In the genomic region with DNA sequence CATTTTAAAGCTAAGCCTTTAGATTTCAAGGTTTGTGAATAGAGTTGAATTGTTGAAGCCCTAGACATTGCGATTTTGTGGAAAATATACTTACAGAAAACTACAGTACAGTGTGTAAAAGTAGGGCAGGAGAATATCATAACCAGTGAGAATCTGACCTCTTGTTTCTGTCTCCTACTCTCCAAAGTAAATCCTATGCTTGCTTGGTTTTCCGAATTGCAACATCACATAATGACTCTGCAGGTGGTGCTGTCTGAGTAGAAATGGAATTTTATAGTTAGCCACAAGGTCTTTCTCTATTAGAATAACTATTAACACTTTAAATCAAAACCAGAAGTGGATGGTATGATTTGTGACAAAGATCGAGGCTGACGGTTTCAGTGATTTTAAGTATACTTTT, we compare ENCODE assay signal across 19 cellular contexts.
DNase-seq lines count a peak whose midpoint lies in the region; ATAC-seq and TF ChIP-seq lines count a peak whose summit lies in the region.
"Had no signal": no experiment of that assay in that cellular context is flagged by ENCODE, and none has a peak within 500 bp of the region (broad histone marks: within the 10 kb centered on the region; RNA-seq: fewer than 3 reads in every experiment).

No MANE protein-coding gene starts in this region.

- no peak overlapping the region for H3K27ac ChIP-seq in CD4-positive, alpha-beta T cell (ENCODE audit: low read depth, low read length)
- H3K27ac ChIP-seq: BLaER1, Peyer's patch, prostate gland, testis had no signal

- intact Hi-C loops in CD4-positive, alpha-beta T cell (cut with DNase I, micrococcal nuclease), result no loop called here

- no peak overlapping the region for H3K4me3 Mint-ChIP-seq in CD4-positive, alpha-beta T cell
- H3K4me3 Mint-ChIP-seq: activated CD4-positive, alpha-beta T cell treated with anti-CD3 and anti-CD28 coated beads for 36 hours; activated naive CD4-positive, alpha-beta T cell treated with anti-CD3 and anti-CD28 coated beads, Interleukin-2, amount 50 U/mL, for 24 hours; naive B cell had no signal

- H3K9me3 ChIP-seq in CD4-positive, alpha-beta T cell (ENCODE audit: control insufficient read depth, low read length), result no peaks in the 10 kb centered on the region
- H3K9me3 ChIP-seq: BLaER1, Peyer's patch, prostate gland, testis had no signal

- peaks cover 7% of the 10 kb centered on the region for H3K9me3 Mint-ChIP-seq in CD4-positive, alpha-beta T cell

- peak; percentile 16 for DNase-seq in DMS 273 treated with DMSO at 0.1 percent for 48 hours (lab: John Stamatoyannopoulos, UW)
- peak; percentile 60 for DNase-seq in LHCN-M2 (ENCODE audit: low read depth)
- peak; percentile 76 for DNase-seq in astrocyte of the hippocampus (ENCODE audit: low read depth, low spot score)
- peak; percentile 18 for DNase-seq in iris pigment epithelial cell (ENCODE audit: low read depth)
- DNase-seq in CD4-positive, alpha-beta T cell, result no peak
- no peak for DNase-seq in islet precursor cell
- DNase-seq: activated CD4-positive, alpha-beta T cell treated with anti-CD3 and anti-CD28 coated beads for 36 hours; erythroblast; left colon; naive B cell; NCI-H345; Peyer's patch; T-helper 1 cell; testis had no signal

- H3K27me3 ChIP-seq in CD4-positive, alpha-beta T cell (ENCODE audit: control insufficient read depth, insufficient read depth, low read length), result no peaks in the 10 kb centered on the region
- H3K27me3 ChIP-seq: BLaER1, Peyer's patch, testis had no signal

- POLR2A ChIA-PET in CD4-positive, alpha-beta T cell (lab: Charles Lee), result no interaction called here

- CTCF ChIA-PET in CD4-positive, alpha-beta T cell (lab: Charles Lee), result no interaction called here

- no peaks in the 10 kb centered on the region for H3K4me1 Mint-ChIP-seq in CD4-positive, alpha-beta T cell (ENCODE audit: low read depth)
- H3K4me1 Mint-ChIP-seq: activated CD4-positive, alpha-beta T cell treated with anti-CD3 and anti-CD28 coated beads for 36 hours; activated naive CD4-positive, alpha-beta T cell treated with anti-CD3 and anti-CD28 coated beads, Interleukin-2, amount 50 U/mL, for 24 hours; naive B cell had no signal

- ATAC-seq in CD4-positive, alpha-beta T cell (ENCODE audit: poor library complexity), result no peak
- ATAC-seq in GM19035 (IDR thresholded peaks at IDR 0.05; ENCODE audit: unreplicated experiment) (no peak), HG02678 (IDR thresholded peaks at IDR 0.05; ENCODE audit: unreplicated experiment) (no peak)
- ATAC-seq: activated CD4-positive, alpha-beta T cell treated with anti-CD3 and anti-CD28 coated beads for 36 hours; left colon had no signal

- H3K27me3 Mint-ChIP-seq in CD4-positive, alpha-beta T cell, result no peaks in the 10 kb centered on the region
- H3K27me3 Mint-ChIP-seq: activated CD4-positive, alpha-beta T cell treated with anti-CD3 and anti-CD28 coated beads for 36 hours; activated naive CD4-positive, alpha-beta T cell treated with anti-CD3 and anti-CD28 coated beads, Interleukin-2, amount 50 U/mL, for 24 hours; naive B cell had no signal

- H3K36me3 Mint-ChIP-seq in CD4-positive, alpha-beta T cell (ENCODE audit: low read depth), result no peaks in the 10 kb centered on the region
- H3K36me3 Mint-ChIP-seq: activated naive CD4-positive, alpha-beta T cell treated with anti-CD3 and anti-CD28 coated beads, Interleukin-2, amount 50 U/mL, for 24 hours; naive B cell had no signal

- no peak for TF ChIP-seq CTCF in CD4-positive, alpha-beta T cell (IDR thresholded peaks at IDR 0.05)

- H3K27ac Mint-ChIP-seq in CD4-positive, alpha-beta T cell, result no peak overlapping the region
- H3K27ac Mint-ChIP-seq: activated CD4-positive, alpha-beta T cell treated with anti-CD3 and anti-CD28 coated beads for 36 hours; activated naive CD4-positive, alpha-beta T cell treated with anti-CD3 and anti-CD28 coated beads, Interleukin-2, amount 50 U/mL, for 24 hours; naive B cell had no signal

Comparison
In these comparisons a context has a peak if more than half of its experiments do, and no peak if none do; other contexts are left out.
1. DNase-seq: peak in DMS 273 treated with DMSO at 0.1 percent for 48 hours (single experiment), LHCN-M2 (single experiment), astrocyte of the hippocampus (single experiment) and iris pigment epithelial cell (single experiment); none in CD4-positive, alpha-beta T cell (0 of 10) and islet precursor cell (single experiment).